9 cellular contexts compared by ENCODE assay signal in genomic region chr5:88888799-88889164, GRCh38. TPM values are rescaled to one million over a fixed set of nuclear protein-coding genes. Genes with fewer than 3 reads are reported as not detected.
DNase-seq lines count a peak whose midpoint lies in the region; ATAC-seq and TF ChIP-seq lines count a peak whose summit lies in the region.
"Had no signal": no experiment of that assay in that cellular context is flagged by ENCODE, and none has a peak within 500 bp of the region (broad histone marks: within the 10 kb centered on the region; RNA-seq: fewer than 3 reads in every experiment).

No MANE protein-coding gene starts in this region.

- H3K9me3 Mint-ChIP-seq in endothelial cell (ENCODE audit: unreplicated experiment) (no peaks in the 10 kb centered on the region), osteocyte (ENCODE audit: unreplicated experiment) (no peaks in the 10 kb centered on the region)
- H3K9me3 Mint-ChIP-seq: activated CD8-positive, alpha-beta T cell treated with anti-CD3 and anti-CD28 coated beads for 36 hours had no signal

- H3K4me1 Mint-ChIP-seq in endothelial cell (ENCODE audit: unreplicated experiment) (peaks cover 26% of the 10 kb centered on the region), osteocyte (ENCODE audit: unreplicated experiment) (peaks cover 15% of the 10 kb centered on the region)

- H3K36me3 ChIP-seq in GM06990 (ENCODE audit: control insufficient read depth, insufficient read depth, low read length) = no peaks in the 10 kb centered on the region

- no peaks in the 10 kb centered on the region for H3K36me3 Mint-ChIP-seq in endothelial cell (ENCODE audit: low read depth, unreplicated experiment)
- no peaks in the 10 kb centered on the region for H3K36me3 Mint-ChIP-seq in osteocyte (ENCODE audit: unreplicated experiment)

- H3K27ac Mint-ChIP-seq in endothelial cell (ENCODE audit: unreplicated experiment) = peak overlapping the region; percentile 13
- peak overlapping the region; percentile 34 for H3K27ac Mint-ChIP-seq in osteocyte (ENCODE audit: unreplicated experiment)
- H3K27ac Mint-ChIP-seq: activated CD8-positive, alpha-beta T cell treated with anti-CD3 and anti-CD28 coated beads for 36 hours had no signal

- no peaks in the 10 kb centered on the region for H3K27me3 ChIP-seq in GM06990 (replicated peaks; ENCODE audit: control insufficient read depth, insufficient read depth, low read length)

- ATAC-seq in HG03342 (IDR thresholded peaks at IDR 0.05; ENCODE audit: unreplicated experiment) (peak; percentile 1), HG03432 (IDR thresholded peaks at IDR 0.05; ENCODE audit: unreplicated experiment) (no peak)
- ATAC-seq: activated CD8-positive, alpha-beta T cell treated with anti-CD3 and anti-CD28 coated beads for 36 hours had no signal

- DNase-seq in GM06990 (ENCODE audit: extremely low read depth, insufficient read length) (no peak), endothelial cell (ENCODE audit: low spot score) (no peak), osteocyte (ENCODE audit: extremely low spot score, unreplicated experiment) (no peak), NOMO-1 treated with dmso at 0.1 percent for 144 hours (lab: John Stamatoyannopoulos, UW; ENCODE audit: unreplicated experiment) (no peak), OCI-M1 (lab: John Stamatoyannopoulos, UW) (no peak), kidney tubule cell (ENCODE audit: low spot score) (no peak)
- DNase-seq: activated CD8-positive, alpha-beta T cell treated with anti-CD3 and anti-CD28 coated beads for 36 hours had no signal

- peak overlapping the region; percentile 89 for H3K4me3 Mint-ChIP-seq in endothelial cell (ENCODE audit: unreplicated experiment)
- peak overlapping the region; percentile 76 for H3K4me3 Mint-ChIP-seq in osteocyte (ENCODE audit: unreplicated experiment)

- H3K27me3 Mint-ChIP-seq in endothelial cell (ENCODE audit: unreplicated experiment) (peaks cover 2% of the 10 kb centered on the region), osteocyte (ENCODE audit: unreplicated experiment) (no peaks in the 10 kb centered on the region)

- TF ChIP-seq CTCF in GM06990 (IDR thresholded peaks at IDR 0.05; ENCODE audit: insufficient read depth, low read length, poor library complexity, severe bottlenecking) = no peak
- TF ChIP-seq CTCF in endothelial cell (IDR thresholded peaks at IDR 0.05; ENCODE audit: unreplicated experiment) = no peak
- TF ChIP-seq CTCF in osteocyte (IDR thresholded peaks at IDR 0.05) = no peak

- peak overlapping the region; percentile 94 for H3K4me3 ChIP-seq in GM06990 (replicated peaks; ENCODE audit: low read depth, low read length)

RNA-seq across cellular contexts. Expression of gene MEF2C, which starts 5.8 kb away (rescaled TPM):
- 134 TPM for total RNA-seq in endothelial cell (ENCODE audit: unreplicated experiment)
- 9.4 and 9.9 TPM in 2 replicates for total RNA-seq in osteocyte

Comparison
In these comparisons a context has a peak if more than half of its experiments do, and no peak if none do; other contexts are left out.
1. RNA of gene MEF2C, which starts 5.8 kb away (total RNA-seq): 134 TPM in endothelial cell (single experiment); 9.4 to 9.9 TPM in osteocyte; every median in the first group is over 10 times any median in the second.